ENCODE assay signal across 8 cellular contexts in the genomic region with DNA sequence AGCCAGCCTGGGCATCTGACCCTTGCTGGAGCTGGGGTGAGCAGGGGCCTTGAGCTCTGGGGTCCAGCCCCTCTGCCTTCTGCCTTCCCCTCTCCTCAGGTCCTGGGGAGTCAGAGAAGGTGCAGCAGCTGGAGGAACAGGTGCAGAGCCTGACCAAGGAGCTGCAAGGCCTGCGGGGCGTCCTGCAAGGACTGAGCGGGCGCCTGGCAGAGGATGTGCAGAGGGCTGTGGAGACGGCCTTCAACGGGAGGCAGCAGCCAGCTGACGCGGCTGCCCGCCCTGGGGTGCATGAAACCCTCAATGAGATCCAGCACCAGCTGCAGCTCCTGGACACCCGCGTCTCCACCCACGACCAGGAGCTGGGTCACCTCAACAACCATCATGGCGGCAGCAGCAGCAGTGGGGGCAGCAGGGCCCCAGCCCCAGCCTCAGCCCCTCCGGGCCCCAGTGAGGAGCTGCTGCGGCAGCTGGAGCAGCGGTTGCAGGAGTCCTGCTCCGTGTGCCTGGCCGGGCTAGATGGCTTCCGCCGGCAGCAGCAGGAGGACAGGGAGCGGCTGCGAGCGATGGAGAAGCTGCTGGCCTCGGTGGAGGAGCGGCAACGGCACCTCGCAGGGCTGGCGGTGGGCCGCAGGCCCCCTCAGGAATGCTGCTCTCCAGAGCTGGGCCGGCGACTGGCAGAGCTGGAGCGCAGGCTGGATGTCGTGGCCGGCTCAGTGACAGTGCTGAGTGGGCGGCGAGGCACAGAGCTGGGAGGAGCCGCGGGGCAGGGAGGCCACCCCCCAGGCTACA. TPM values are rescaled to one million over a fixed set of nuclear protein-coding genes. Genes with fewer than 3 reads are reported as not detected.
DNase-seq lines count a peak whose midpoint lies in the region; ATAC-seq and TF ChIP-seq lines count a peak whose summit lies in the region.

No MANE protein-coding gene starts in this region.

- TF ChIP-seq CTCF in HL-60 (IDR thresholded peaks at IDR 0.05; ENCODE audit: insufficient read depth, low read length), result no peak
- TF ChIP-seq CTCF in OCI-LY7 (conservative IDR thresholded peaks at IDR 0.05; ENCODE audit: low read length), result no peak
- no peak for TF ChIP-seq CTCF in esophagus muscularis mucosa (IDR thresholded peaks at IDR 0.05)
- TF ChIP-seq CTCF in foreskin fibroblast (IDR thresholded peaks at IDR 0.05; ENCODE audit: low read depth, low read length), result no peak

- WGBS in esophagus muscularis mucosa, result 66% methylated on average over 5 of the region's 38 CpGs

- H3K4me2 ChIP-seq in OCI-LY7 (ENCODE audit: low read length) (peak overlapping the region; percentile 66), skeletal muscle satellite cell (ENCODE audit: low read length) (peak overlapping the region; percentile 91)

- TF ChIP-seq POLR2A in esophagus muscularis mucosa (IDR thresholded peaks at IDR 0.05; ENCODE audit: low read depth), result no peak

- no peak for TF ChIP-seq EP300 in esophagus muscularis mucosa (IDR thresholded peaks at IDR 0.05)

- no peaks in the 10 kb centered on the region for H4K20me1 ChIP-seq in OCI-LY7 (ENCODE audit: insufficient read depth, low read length)

- H2AFZ ChIP-seq in OCI-LY7 (ENCODE audit: low read length), result no peak overlapping the region

- H3K79me2 ChIP-seq in OCI-LY7 (ENCODE audit: insufficient read depth, low read depth, low read length), result no peaks in the 10 kb centered on the region

- H3K4me3 ChIP-seq in HL-60 (replicated peaks; ENCODE audit: insufficient read depth, low read length) (no peak overlapping the region), OCI-LY7 (ENCODE audit: low read depth, low read length, poor library complexity, severe bottlenecking) (peak overlapping the region; percentile 44), esophagus muscularis mucosa (no peak overlapping the region), skeletal muscle satellite cell (ENCODE audit: low read length) (peak overlapping the region; percentile 41), foreskin fibroblast (ENCODE audit: low read depth in 1 of 2, low read length in 2 of 2) (no peak overlapping the region)

- peak overlapping the region; percentile 84 for H3K27ac ChIP-seq in HL-60 (replicated peaks)
- peak overlapping the region; percentile 64 for H3K27ac ChIP-seq in OCI-LY7 (ENCODE audit: low read depth, low read length, poor library complexity, severe bottlenecking)
- peak overlapping the region; percentile 98 to 99 (median 98) for H3K27ac ChIP-seq in esophagus muscularis mucosa (replicated peaks in 1 of 4)

- H3K9ac ChIP-seq in skeletal muscle satellite cell (ENCODE audit: low read depth, low read length), result peak overlapping the region; percentile 55

- POLR2A ChIA-PET in OCI-LY7 (lab: Charles Lee), result interaction anchor here (0.8 to 1.8 kb wide), 4 partner anchors 9 to 88 kb away, joined by 3 to 4 read pairs (median 4); a partner anchor contains a TSS

- CTCF ChIA-PET in OCI-LY7 (lab: Charles Lee; ENCODE audit: unreplicated experiment), result interaction anchor here (1.1 kb wide), 1 partner anchor 9 kb away, joined by 4 read pairs; no protein-coding TSS in a partner anchor

- no peaks in the 10 kb centered on the region for H3K9me2 ChIP-seq in OCI-LY7 (ENCODE audit: insufficient read depth, low read length)

- H3K36me3 ChIP-seq in OCI-LY7 (ENCODE audit: insufficient read depth, low read length) (no peaks in the 10 kb centered on the region), esophagus muscularis mucosa (peaks cover 4 to 27% (median 14%) of the 10 kb centered on the region in 4 donors), skeletal muscle satellite cell (ENCODE audit: insufficient read depth, low read length) (peaks cover 10% of the 10 kb centered on the region)

- DNase-seq in HL-60 (ENCODE audit: low read depth in 1 of 2, low spot score in 1 of 2) (no peak), OCI-LY7 (ENCODE audit: low spot score) (no peak), esophagus muscularis mucosa (ENCODE audit: extremely low spot score) (no peak), NCI-H1436 (lab: John Stamatoyannopoulos, UW) (no peak), AG08395 (ENCODE audit: low spot score) (no peak), foreskin fibroblast (no peak)

- intact Hi-C loops in OCI-LY7 (cut with micrococcal nuclease; ENCODE audit: unreplicated experiment), result no loop called here
- intact Hi-C loops in esophagus muscularis mucosa (cut with DNase I), result no loop called here

- ATAC-seq in GM18517 (IDR thresholded peaks at IDR 0.05; ENCODE audit: unreplicated experiment), result no peak

- H3K4me1 ChIP-seq in OCI-LY7 (ENCODE audit: insufficient read depth, low read length, poor library complexity, severe bottlenecking), result peaks cover 47% of the 10 kb centered on the region
- peaks cover 44 to 95% (median 91%) of the 10 kb centered on the region in 4 donors for H3K4me1 ChIP-seq in esophagus muscularis mucosa
- peaks cover 72% of the 10 kb centered on the region for H3K4me1 ChIP-seq in skeletal muscle satellite cell (ENCODE audit: control insufficient read depth, insufficient read depth, low read length)

- H3K9me3 ChIP-seq in OCI-LY7 (ENCODE audit: low read length) (no peaks in the 10 kb centered on the region), esophagus muscularis mucosa (no peaks in the 10 kb centered on the region), skeletal muscle satellite cell (replicated peaks; ENCODE audit: low read length) (no peaks in the 10 kb centered on the region)

- H3K27me3 ChIP-seq in HL-60 (ENCODE audit: insufficient read depth, poor library complexity, severe bottlenecking), result no peaks in the 10 kb centered on the region
- H3K27me3 ChIP-seq in esophagus muscularis mucosa, result no peaks in the 10 kb centered on the region
- no peaks in the 10 kb centered on the region for H3K27me3 ChIP-seq in skeletal muscle satellite cell (ENCODE audit: control insufficient read depth, insufficient read depth, low read length)

- no TSS peak for BruUV-seq in OCI-LY7 (replicated peaks; lab: Mats Ljungman, UMichigan)

RNA-seq across cellular contexts. Expression of a gene that starts 3.8 kb away (rescaled TPM):
- 2.7 and 3.2 TPM in 2 replicates for total RNA-seq in OCI-LY7 (2014; rRNA removed; shearing (Covaris generic))
- total RNA-seq in OCI-LY7 (2022), result 1.6 and 2.2 TPM in 2 replicates
- total RNA-seq in esophagus muscularis mucosa, result 100 to 1,000 TPM; 126 to 288 (median 168) TPM
- total RNA-seq in skeletal muscle satellite cell (2012; rRNA removed), result 38.0 and 43.3 TPM in 2 replicates

RNA-seq across cellular contexts. Expression of a gene that starts 4.4 kb away (rescaled TPM):
- 9.7 and 14.0 TPM in 2 replicates for total RNA-seq in OCI-LY7 (2014; rRNA removed; shearing (Covaris generic))
- total RNA-seq in OCI-LY7 (2022) (17.9 and 19.7 TPM in 2 replicates), esophagus muscularis mucosa (1 to 10 TPM; 1.2 to 6.3 (median 1.7) TPM)
- 0.25 and 1.3 TPM in 2 replicates for total RNA-seq in skeletal muscle satellite cell (2012; rRNA removed)

RNA-seq across cellular contexts. Expression of a gene that starts 10.7 kb away (rescaled TPM):
- 147 and 214 TPM in 2 replicates for total RNA-seq in OCI-LY7 (2014; rRNA removed; shearing (Covaris generic))
- total RNA-seq in OCI-LY7 (2022) (253 and 267 TPM in 2 replicates), esophagus muscularis mucosa (100 to 1,000 TPM; 200 to 352 (median 243) TPM)
- 237 and 262 TPM in 2 replicates for total RNA-seq in skeletal muscle satellite cell (2012; rRNA removed)

RNA-seq across cellular contexts. Expression of a gene that starts 30.7 kb away (rescaled TPM):
- 34.3 and 37.4 TPM in 2 replicates for total RNA-seq in OCI-LY7 (2014; rRNA removed; shearing (Covaris generic))
- total RNA-seq in OCI-LY7 (2022) (42.0 and 51.8 TPM in 2 replicates), esophagus muscularis mucosa (10 to 100 TPM; 19.5 to 29.2 (median 24.1) TPM)
- total RNA-seq in skeletal muscle satellite cell (2012; rRNA removed), result 15.7 and 18.8 TPM in 2 replicates

RNA-seq across cellular contexts. Expression of a gene that starts 36.8 kb away (rescaled TPM):
- not detected in 2 replicates for total RNA-seq in OCI-LY7 (2014; rRNA removed; shearing (Covaris generic))
- total RNA-seq in OCI-LY7 (2022), result not detected in 2 replicates
- 1 to 10 TPM in 1 of 4 donors, under 1 TPM in 2, not detected in 1; 0.50 to 1.4 (median 0.92) TPM for total RNA-seq in esophagus muscularis mucosa
- 5.1 and 8.1 TPM in 2 replicates for total RNA-seq in skeletal muscle satellite cell (2012; rRNA removed)

Comparison
In these comparisons a context has a peak if more than half of its experiments do, and no peak if none do; other contexts are left out.
1. H3K4me3 ChIP-seq: peak in OCI-LY7 (single experiment) and skeletal muscle satellite cell (single experiment); none in HL-60 (single experiment), esophagus muscularis mucosa (0 of 4) and foreskin fibroblast (0 of 2).
2. RNA of a gene that starts 3.8 kb away (total RNA-seq): 126 to 288 TPM in esophagus muscularis mucosa; 1.6 to 3.2 TPM in OCI-LY7; every median in the first group is over 10 times any median in the second.
3. Peak in every context shown above with its lines, with median percentiles within 50 percentile points of each other: H3K27ac ChIP-seq.